9 cellular contexts compared by ENCODE assay signal in genomic region chr1:64540265-64540791, GRCh38.
DNase-seq lines count a peak whose midpoint lies in the region; ATAC-seq and TF ChIP-seq lines count a peak whose summit lies in the region.
"Had no signal": no experiment of that assay in that cellular context is flagged by ENCODE, and none has a peak within 500 bp of the region (broad histone marks: within the 10 kb centered on the region; RNA-seq: fewer than 3 reads in every experiment).

No MANE protein-coding gene starts in this region.

- no peak for ATAC-seq in GM18511 (IDR thresholded peaks at IDR 0.05; ENCODE audit: unreplicated experiment)

- no peak for TF ChIP-seq CTCF in SK-N-SH (IDR thresholded peaks at IDR 0.05)
- TF ChIP-seq CTCF in fibroblast of villous mesenchyme (IDR thresholded peaks at IDR 0.05; ENCODE audit: insufficient read depth, low read depth, low read length) = no peak
- TF ChIP-seq CTCF in progenitor cell of endocrine pancreas (IDR thresholded peaks at IDR 0.05; ENCODE audit: unreplicated experiment) = no peak

- H3K4me1 ChIP-seq in SK-N-SH (ENCODE audit: control insufficient read depth in 1 of 2, insufficient read depth in 2 of 2, low read depth in 1 of 2, low read length in 1 of 2) = peaks cover 36 to 56% of the 10 kb centered on the region in 2 experiments; a peak in 3 of 4 replicates

- TF ChIP-seq RAD21 in SK-N-SH (IDR thresholded peaks at IDR 0.05; ENCODE audit: low read length) = no peak

- H3K27ac Mint-ChIP-seq in progenitor cell of endocrine pancreas = peak overlapping the region; percentile 34

- no peaks in the 10 kb centered on the region for H3K27me3 ChIP-seq in SK-N-SH (ENCODE audit: insufficient read depth)

- no peaks in the 10 kb centered on the region for H3K79me2 ChIP-seq in SK-N-SH (ENCODE audit: insufficient read depth)

- no peak overlapping the region; the same call in 1 of the 2 replicates for H3K9ac ChIP-seq in SK-N-SH

- H3K36me3 Mint-ChIP-seq in progenitor cell of endocrine pancreas (ENCODE audit: insufficient read depth) = no peaks in the 10 kb centered on the region

- no peaks in the 10 kb centered on the region for H3K9me3 ChIP-seq in SK-N-SH

- no peaks in the 10 kb centered on the region for H3K9me3 Mint-ChIP-seq in progenitor cell of endocrine pancreas (ENCODE audit: low read depth)

- no peaks in the 10 kb centered on the region for H4K20me1 ChIP-seq in SK-N-SH (ENCODE audit: insufficient read depth)

- no peak for TF ChIP-seq EP300 in SK-N-SH (IDR thresholded peaks at IDR 0.05; ENCODE audit: borderline replicate concordance in 1 of 2, low read depth in 1 of 2, low read length in 1 of 2)

- H3F3A ChIP-seq in SK-N-SH (replicated peaks; ENCODE audit: insufficient read depth) = peaks cover 6% of the 10 kb centered on the region

- H2AFZ ChIP-seq in SK-N-SH (ENCODE audit: low read depth) = peak overlapping the region; percentile 26; the same call in 1 of the 2 replicates

- H3K9me2 ChIP-seq in SK-N-SH = no peaks in the 10 kb centered on the region

- DNase-seq in EH (ENCODE audit: low read depth) = peak; percentile 44
- no peak for DNase-seq in SK-N-SH
- peak; percentile 62 for DNase-seq in fibroblast of villous mesenchyme (ENCODE audit: low read depth)
- no peak for DNase-seq in progenitor cell of endocrine pancreas (ENCODE audit: low spot score, unreplicated experiment)
- DNase-seq in islet precursor cell = no peak
- DNase-seq in stimulated activated CD8-positive, alpha-beta memory T cell treated with anti-CD3 and anti-CD28 coated beads, Interleukin-4, amount 100 ng/mL, for 48 hours = no peak
- DNase-seq in COLO829 (ENCODE audit: low spot score) = no peak
- DNase-seq: Karpas-422 had no signal

- H3K27ac ChIP-seq in SK-N-SH (ENCODE audit: low read depth in 2 of 2, low read length in 1 of 2) = peak overlapping the region; percentile 23 to 86

- H3K4me3 Mint-ChIP-seq in progenitor cell of endocrine pancreas (ENCODE audit: low read depth) = no peak overlapping the region

- 18% methylated on average over 6 of the region's 6 CpGs for WGBS in SK-N-SH (ENCODE audit: low lambda C conversion rate)

- H3K4me3 ChIP-seq in SK-N-SH (ENCODE audit: low read depth in 2 of 2, low read length in 1 of 2) = peak overlapping the region; percentile 22 to 36
- peak overlapping the region; percentile 24 for H3K4me3 ChIP-seq in fibroblast of villous mesenchyme (ENCODE audit: low read depth, low read length)

- H3K4me2 ChIP-seq in SK-N-SH = peak overlapping the region; percentile 60

- H3K36me3 ChIP-seq in SK-N-SH (replicated peaks in 1 of 2; ENCODE audit: control insufficient read depth in 1 of 2, insufficient read depth in 2 of 2, low read length in 1 of 2) = no peaks in the 10 kb centered on the region

- peaks cover 49% of the 10 kb centered on the region for H3K4me1 Mint-ChIP-seq in progenitor cell of endocrine pancreas (ENCODE audit: low read depth)

- no peaks in the 10 kb centered on the region for H3K27me3 Mint-ChIP-seq in progenitor cell of endocrine pancreas

- POLR2A ChIA-PET in SK-N-SH (lab: Yijun Ruan, JAX) = no interaction called here

- CTCF ChIA-PET in SK-N-SH (lab: Yijun Ruan, JAX) = no interaction called here

TF ChIP-seq in SK-N-SH, 30 proteins besides CTCF, POLR2A, EP300 and RAD21:
- TF ChIP-seq PBX3 (IDR thresholded peaks at IDR 0.05) (no peak), RFX5 (IDR thresholded peaks at IDR 0.05; ENCODE audit: low read length) (no peak), EZH2phosphoT487 (IDR thresholded peaks at IDR 0.05; ENCODE audit: borderline replicate concordance, low read depth) (no peak), FOSL2 (IDR thresholded peaks at IDR 0.05; ENCODE audit: borderline replicate concordance, low read depth) (no peak), TEAD4 (IDR thresholded peaks at IDR 0.05; ENCODE audit: borderline replicate concordance, insufficient read depth) (no peak), RCOR1 (IDR thresholded peaks at IDR 0.05; ENCODE audit: low read length) (no peak), JUND (IDR thresholded peaks at IDR 0.05) (no peak), MXI1 (IDR thresholded peaks at IDR 0.05; ENCODE audit: low read depth, low read length) (0 out of 2 replicates have a peak, but pooled peaks have one; percentile 23), SIN3A (IDR thresholded peaks at IDR 0.05; ENCODE audit: borderline replicate concordance, low read depth, low read length) (0 out of 2 replicates have a peak, but pooled peaks have one; percentile 14), FOXJ3 (CRISPR knock-in tag; IDR thresholded peaks at IDR 0.05) (no peak), TCF12 (IDR thresholded peaks at IDR 0.05) (peak; percentile 76), POLR2AphosphoS5 (IDR thresholded peaks at IDR 0.05; ENCODE audit: low read depth, low read length) (no peak), SMC3 (IDR thresholded peaks at IDR 0.05; ENCODE audit: low read depth, low read length) (no peak), CHD2 (IDR thresholded peaks at IDR 0.05; ENCODE audit: low read length, partially characterized antibody) (no peak), ELF1 (IDR thresholded peaks at IDR 0.05) (no peak), FOXM1 (IDR thresholded peaks at IDR 0.05; ENCODE audit: low read depth) (no peak)
- TF ChIP-seq, protein P1, sequence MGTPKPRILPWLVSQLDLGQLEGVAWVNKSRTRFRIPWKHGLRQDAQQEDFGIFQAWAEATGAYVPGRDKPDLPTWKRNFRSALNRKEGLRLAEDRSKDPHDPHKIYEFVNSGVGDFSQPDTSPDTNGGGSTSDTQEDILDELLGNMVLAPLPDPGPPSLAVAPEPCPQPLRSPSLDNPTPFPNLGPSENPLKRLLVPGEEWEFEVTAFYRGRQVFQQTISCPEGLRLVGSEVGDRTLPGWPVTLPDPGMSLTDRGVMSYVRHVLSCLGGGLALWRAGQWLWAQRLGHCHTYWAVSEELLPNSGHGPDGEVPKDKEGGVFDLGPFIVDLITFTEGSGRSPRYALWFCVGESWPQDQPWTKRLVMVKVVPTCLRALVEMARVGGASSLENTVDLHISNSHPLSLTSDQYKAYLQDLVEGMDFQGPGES (IDR thresholded peaks at IDR 0.05; ENCODE audit: low read depth, low read length) = no peak

Comparison
In these comparisons a context has a peak if more than half of its experiments do, and no peak if none do; other contexts are left out.
1. DNase-seq: peak in EH (single experiment) and fibroblast of villous mesenchyme (single experiment); none in SK-N-SH (single experiment), progenitor cell of endocrine pancreas (single experiment), islet precursor cell (single experiment), stimulated activated CD8-positive, alpha-beta memory T cell treated with anti-CD3 and anti-CD28 coated beads, Interleukin-4, amount 100 ng/mL, for 48 hours (single experiment) and COLO829 (single experiment).